Comparison of ENCODE assay signal across 12 cellular contexts in the genomic region with DNA sequence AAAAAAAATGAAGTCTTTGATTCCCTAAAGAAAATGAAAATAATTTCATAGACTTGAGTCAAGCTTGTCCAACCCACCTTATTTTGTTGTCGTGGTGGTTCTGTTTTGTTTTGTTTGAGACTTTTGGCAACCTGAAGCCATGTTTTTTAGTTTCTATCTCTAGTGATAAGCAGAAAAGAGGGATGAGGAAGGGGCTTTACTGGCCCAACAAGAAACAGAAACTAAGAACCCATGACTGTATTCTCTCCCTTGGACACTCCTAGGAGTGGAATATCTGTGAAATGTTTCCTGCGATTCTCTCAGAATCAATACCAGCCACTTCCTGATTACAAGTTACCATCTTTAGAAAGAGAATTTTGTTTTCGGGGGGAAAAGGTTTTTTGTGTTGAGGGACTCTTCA.
DNase-seq lines count a peak whose midpoint lies in the region; ATAC-seq and TF ChIP-seq lines count a peak whose summit lies in the region.
"Had no signal": no experiment of that assay in that cellular context is flagged by ENCODE, and none has a peak within 500 bp of the region (broad histone marks: within the 10 kb centered on the region; RNA-seq: fewer than 3 reads in every experiment).

No MANE protein-coding gene starts in this region.

- no peaks in the 10 kb centered on the region for H3K27me3 Mint-ChIP-seq in activated CD4-positive, alpha-beta T cell treated with anti-CD3 and anti-CD28 coated beads, Interleukin-2, amount 10 ng/mL, durations not matched to agents 24 days and 14 days
- no peaks in the 10 kb centered on the region for H3K27me3 Mint-ChIP-seq in activated naive CD8-positive, alpha-beta T cell treated with anti-CD3 and anti-CD28 coated beads for 36 hours
- H3K27me3 Mint-ChIP-seq: memory B cell had no signal

- H3K36me3 ChIP-seq in HEK293 (ENCODE audit: control insufficient read depth in 2 of 2, insufficient read depth in 1 of 2, low read length in 2 of 2) (no peaks in the 10 kb centered on the region), muscle layer of duodenum (ENCODE audit: control insufficient read depth in 1 of 2, insufficient read depth in 2 of 2, low read length in 2 of 2) (peaks cover 5% of the 10 kb centered on the region in 2 donors)

- ATAC-seq in HG02642 (IDR thresholded peaks at IDR 0.05; ENCODE audit: poor library complexity, unreplicated experiment), result no peak

- intact Hi-C loops in activated CD4-positive, alpha-beta T cell treated with anti-CD3 and anti-CD28 coated beads, Interleukin-2, amount 10 ng/mL, durations not matched to agents 24 days and 14 days (cut with micrococcal nuclease), result loop anchor here (1.0 to 5.0 kb wide), 9 partner anchors 8 to 203 kb away; no protein-coding TSS in a partner anchor

- no peak overlapping the region for H3K4me3 ChIP-seq in HEK293 (ENCODE audit: low read depth, low read length)
- no peak overlapping the region for H3K4me3 ChIP-seq in muscle layer of duodenum (ENCODE audit: low read depth in 1 of 2, low read length in 2 of 2)

- H3K27me3 ChIP-seq in muscle layer of duodenum (ENCODE audit: low read depth, low read length), result no peaks in the 10 kb centered on the region

- DNase-seq in activated CD4-positive, alpha-beta T cell treated with anti-CD3 and anti-CD28 coated beads, Interleukin-2, amount 10 ng/mL, durations not matched to agents 24 days and 14 days, result peak; percentile 64
- no peak for DNase-seq in activated CD4-positive, alpha-beta T cell treated with anti-CD3 and anti-CD28 coated beads for 48 hours
- no peak for DNase-seq in activated naive CD8-positive, alpha-beta T cell treated with anti-CD3 and anti-CD28 coated beads for 36 hours
- no peak for DNase-seq in G401 (ENCODE audit: low spot score)
- no peak for DNase-seq in ureter (ENCODE audit: low spot score)
- DNase-seq: DMS153, NCI-H1092 treated with DMSO at 0.1 percent for 48 hours, Right ventricle myocardium superior had no signal

- H3K27ac ChIP-seq in HEK293 (ENCODE audit: extremely low read depth, low read depth, low read length), result 0 out of 2 replicates have a peak overlapping the region, but pooled peaks have one; percentile 50
- H3K27ac ChIP-seq in muscle layer of duodenum (ENCODE audit: low read length), result peak overlapping the region; percentile 10

- H3K9me3 ChIP-seq in HEK293 (ENCODE audit: control insufficient read depth, insufficient read depth, low read depth, low read length), result no peaks in the 10 kb centered on the region
- no peaks in the 10 kb centered on the region for H3K9me3 ChIP-seq in muscle layer of duodenum (ENCODE audit: control insufficient read depth in 1 of 2, low read length in 2 of 2)

- in situ Hi-C loops in G401 (cut with HindIII; ENCODE audit: low sequenced_read_pairs), result no loop called here

- peaks cover 40% of the 10 kb centered on the region for H3K36me3 Mint-ChIP-seq in activated CD4-positive, alpha-beta T cell treated with anti-CD3 and anti-CD28 coated beads, Interleukin-2, amount 10 ng/mL, durations not matched to agents 24 days and 14 days (ENCODE audit: low read depth)
- H3K36me3 Mint-ChIP-seq in activated naive CD8-positive, alpha-beta T cell treated with anti-CD3 and anti-CD28 coated beads for 36 hours, result peaks cover 46% of the 10 kb centered on the region
- H3K36me3 Mint-ChIP-seq: memory B cell had no signal

- TF ChIP-seq CTCF in HEK293 (tag by site-specific recombination; IDR thresholded peaks at IDR 0.05), result no peak

- H3K9me3 Mint-ChIP-seq in activated CD4-positive, alpha-beta T cell treated with anti-CD3 and anti-CD28 coated beads, Interleukin-2, amount 10 ng/mL, durations not matched to agents 24 days and 14 days, result peaks cover 5% of the 10 kb centered on the region
- H3K9me3 Mint-ChIP-seq in activated naive CD8-positive, alpha-beta T cell treated with anti-CD3 and anti-CD28 coated beads for 36 hours, result peaks cover 4% of the 10 kb centered on the region
- H3K9me3 Mint-ChIP-seq: memory B cell had no signal

- CTCF ChIA-PET in HEK293 (lab: Yijun Ruan, JAX), result interaction anchor here (1.2 kb wide), 1 partner anchor 57 kb away, joined by 3 read pairs; no protein-coding TSS in a partner anchor

- H3K27ac Mint-ChIP-seq in activated CD4-positive, alpha-beta T cell treated with anti-CD3 and anti-CD28 coated beads, Interleukin-2, amount 10 ng/mL, durations not matched to agents 24 days and 14 days, result peak overlapping the region; percentile 96
- peak overlapping the region; percentile 91 for H3K27ac Mint-ChIP-seq in activated naive CD8-positive, alpha-beta T cell treated with anti-CD3 and anti-CD28 coated beads for 36 hours
- H3K27ac Mint-ChIP-seq: memory B cell had no signal

- POLR2A ChIA-PET in HEK293 (lab: Yijun Ruan, JAX), result no interaction called here

- peaks cover 26% of the 10 kb centered on the region for H3K4me1 ChIP-seq in HEK293 (ENCODE audit: control insufficient read depth, insufficient read depth, low read length)
- peaks cover 15 to 25% of the 10 kb centered on the region in 2 donors for H3K4me1 ChIP-seq in muscle layer of duodenum (ENCODE audit: control insufficient read depth in 1 of 2, insufficient read depth in 2 of 2, low read length in 2 of 2)

- H3K4me1 Mint-ChIP-seq in activated CD4-positive, alpha-beta T cell treated with anti-CD3 and anti-CD28 coated beads, Interleukin-2, amount 10 ng/mL, durations not matched to agents 24 days and 14 days, result peaks cover 70% of the 10 kb centered on the region
- peaks cover 73% of the 10 kb centered on the region for H3K4me1 Mint-ChIP-seq in activated naive CD8-positive, alpha-beta T cell treated with anti-CD3 and anti-CD28 coated beads for 36 hours
- H3K4me1 Mint-ChIP-seq: memory B cell had no signal

- H3K4me3 Mint-ChIP-seq in activated CD4-positive, alpha-beta T cell treated with anti-CD3 and anti-CD28 coated beads, Interleukin-2, amount 10 ng/mL, durations not matched to agents 24 days and 14 days, result peak overlapping the region; percentile 62
- peak overlapping the region; percentile 11 for H3K4me3 Mint-ChIP-seq in activated naive CD8-positive, alpha-beta T cell treated with anti-CD3 and anti-CD28 coated beads for 36 hours
- H3K4me3 Mint-ChIP-seq: memory B cell had no signal

TF ChIP-seq in HEK293, 187 proteins besides CTCF, POLR2A, EP300 and RAD21:
- no peak for TF ChIP-seq ZNF10 (tag by site-specific recombination; IDR thresholded peaks at IDR 0.05)
- TF ChIP-seq ZNF155 (tag by site-specific recombination; IDR thresholded peaks at IDR 0.05), result no peak
- no peak for TF ChIP-seq ZNF423 (tag by site-specific recombination; IDR thresholded peaks at IDR 0.05)
- 0 out of 2 replicates have a peak, but pooled peaks have one; percentile 3 for TF ChIP-seq ZNF664 (tag by site-specific recombination; IDR thresholded peaks at IDR 0.05)
- no peak for TF ChIP-seq ZBTB7A (tag by site-specific recombination; IDR thresholded peaks at IDR 0.05; ENCODE audit: low read depth)
- no peak for TF ChIP-seq WT1 (tag by site-specific recombination; IDR thresholded peaks at IDR 0.05)
TF ChIP-seq in HEK293: peak in this region for 1.
